Comparison of ENCODE assay signal across 18 cellular contexts in the genomic region with DNA sequence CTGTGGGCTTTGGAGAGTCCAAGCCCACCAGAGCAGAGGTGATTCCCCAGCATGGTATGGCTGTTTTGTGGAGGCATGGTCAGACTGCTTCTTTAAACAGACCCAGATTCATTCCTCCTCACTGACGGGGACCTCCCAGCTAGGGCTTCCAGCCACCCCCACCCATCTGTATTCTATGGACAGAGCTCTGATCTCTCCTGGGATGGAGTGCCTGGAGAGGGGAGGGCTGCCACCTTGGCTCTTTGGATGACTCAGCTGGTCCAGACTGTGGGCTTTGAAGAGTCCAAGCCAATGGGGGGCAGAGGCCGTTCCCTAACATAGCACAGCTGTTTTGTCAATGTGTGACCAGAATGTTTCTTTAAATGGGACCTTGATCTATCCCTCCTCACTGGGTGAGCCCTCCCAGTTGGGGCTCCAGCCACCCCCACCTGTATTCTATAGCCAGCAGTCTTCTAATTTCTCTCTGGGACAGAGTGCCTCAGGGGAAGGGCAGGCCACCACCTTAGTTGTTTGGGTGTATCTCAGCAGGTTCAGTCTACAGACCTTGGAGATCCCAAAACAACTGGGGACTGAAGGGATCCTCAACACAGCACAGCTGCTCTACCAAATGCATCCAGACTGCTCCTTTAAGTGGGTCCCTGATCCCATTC.
DNase-seq lines count a peak whose midpoint lies in the region; ATAC-seq and TF ChIP-seq lines count a peak whose summit lies in the region.
"Had no signal": no experiment of that assay in that cellular context is flagged by ENCODE, and none has a peak within 500 bp of the region (broad histone marks: within the 10 kb centered on the region; RNA-seq: fewer than 3 reads in every experiment).

No MANE protein-coding gene starts in this region.

- H3K4me3 Mint-ChIP-seq in stimulated activated effector memory CD8-positive, alpha-beta T cell treated with anti-CD3 and anti-CD28 coated beads, Interleukin-12 subunit alpha, Interleukin-12 subunit beta, amount 100 ng/mL, for 72 hours = no peak overlapping the region
- H3K4me3 Mint-ChIP-seq: CD4-positive, alpha-beta memory T cell had no signal

- no peak overlapping the region for H3K27ac Mint-ChIP-seq in stimulated activated effector memory CD8-positive, alpha-beta T cell treated with anti-CD3 and anti-CD28 coated beads, Interleukin-12 subunit alpha, Interleukin-12 subunit beta, amount 100 ng/mL, for 72 hours
- H3K27ac Mint-ChIP-seq: CD4-positive, alpha-beta memory T cell had no signal

- ATAC-seq in stimulated activated effector memory CD8-positive, alpha-beta T cell treated with anti-CD3 and anti-CD28 coated beads, Interleukin-12 subunit alpha, Interleukin-12 subunit beta, amount 100 ng/mL, for 72 hours = peak; percentile 19
- ATAC-seq in HG03460 (IDR thresholded peaks at IDR 0.05; ENCODE audit: unreplicated experiment) (no peak), GM18519 (IDR thresholded peaks at IDR 0.05; ENCODE audit: low FRiP score, unreplicated experiment) (no peak)
- ATAC-seq: A549 had no signal

- H3K4me1 Mint-ChIP-seq in stimulated activated effector memory CD8-positive, alpha-beta T cell treated with anti-CD3 and anti-CD28 coated beads, Interleukin-12 subunit alpha, Interleukin-12 subunit beta, amount 100 ng/mL, for 72 hours = no peaks in the 10 kb centered on the region
- H3K4me1 Mint-ChIP-seq: CD4-positive, alpha-beta memory T cell had no signal

- H3K9me3 ChIP-seq in AG04450 (ENCODE audit: control insufficient read depth, insufficient read depth, low read length) (no peaks in the 10 kb centered on the region), SJSA1 (replicated peaks) (no peaks in the 10 kb centered on the region)
- H3K9me3 ChIP-seq: A549, Caco-2 had no signal

- no peak for DNase-seq in AG04450 (ENCODE audit: low read depth, low spot score)
- DNase-seq in SJSA1 (ENCODE audit: low read depth in 1 of 2, low spot score in 2 of 2) = peak; percentile 28 to 58
- peak; percentile 76 for DNase-seq in mesenteric fat pad (ENCODE audit: low spot score)
- no peak for DNase-seq in stimulated activated effector memory CD8-positive, alpha-beta T cell treated with anti-CD3 and anti-CD28 coated beads, Interleukin-12 subunit alpha, Interleukin-12 subunit beta, amount 100 ng/mL, for 72 hours (ENCODE audit: low spot score in 2 of 2)
- no peak for DNase-seq in activated naive CD4-positive, alpha-beta T cell treated with anti-CD3 and anti-CD28 coated beads, Interleukin-2, amount 50 U/mL, for 16 hours
- DNase-seq: 8988T, ACHN, C1 segment of cervical spinal cord, Caco-2, DMS153, DND-41, GM23248, H7, HCEC 1CT had no signal

- H3K27ac ChIP-seq in AG04450 (ENCODE audit: low read depth, low read length) (peak overlapping the region; percentile 31), SJSA1 (no peak overlapping the region)
- H3K27ac ChIP-seq: A549, GM23248 had no signal

- H3K27me3 ChIP-seq in AG04450 (ENCODE audit: control insufficient read depth, insufficient read depth, low read length) (no peaks in the 10 kb centered on the region), SJSA1 (replicated peaks) (no peaks in the 10 kb centered on the region)

- H3K36me3 ChIP-seq in SJSA1 = no peaks in the 10 kb centered on the region

- no peak for TF ChIP-seq CTCF in AG04450 (IDR thresholded peaks at IDR 0.05; ENCODE audit: low read depth, low read length)

- no peaks in the 10 kb centered on the region for H3K36me3 Mint-ChIP-seq in stimulated activated effector memory CD8-positive, alpha-beta T cell treated with anti-CD3 and anti-CD28 coated beads, Interleukin-12 subunit alpha, Interleukin-12 subunit beta, amount 100 ng/mL, for 72 hours
- H3K36me3 Mint-ChIP-seq: CD4-positive, alpha-beta memory T cell had no signal

- H3K4me3 ChIP-seq in AG04450 (ENCODE audit: low read depth, low read length) (no peak overlapping the region), SJSA1 (no peak overlapping the region)
- H3K4me3 ChIP-seq: A549, GM23248 had no signal

- peaks cover 11% of the 10 kb centered on the region; the same call in 1 of the 2 replicates for H3K4me1 ChIP-seq in SJSA1 (replicated peaks)
- H3K4me1 ChIP-seq: A549, Caco-2 had no signal

- peaks cover 14% of the 10 kb centered on the region for H3K9me3 Mint-ChIP-seq in stimulated activated effector memory CD8-positive, alpha-beta T cell treated with anti-CD3 and anti-CD28 coated beads, Interleukin-12 subunit alpha, Interleukin-12 subunit beta, amount 100 ng/mL, for 72 hours

- CTCF ChIA-PET in AG04450 (lab: Charles Lee) = no interaction called here

- POLR2A ChIA-PET in AG04450 (lab: Yijun Ruan, JAX) = no interaction called here

Comparison
In these comparisons a context has a peak if more than half of its experiments do, and no peak if none do; other contexts are left out.
1. DNase-seq: peak in SJSA1 (2 of 2) and mesenteric fat pad (single experiment); none in AG04450 (single experiment), stimulated activated effector memory CD8-positive, alpha-beta T cell treated with anti-CD3 and anti-CD28 coated beads, Interleukin-12 subunit alpha, Interleukin-12 subunit beta, amount 100 ng/mL, for 72 hours (0 of 2) and activated naive CD4-positive, alpha-beta T cell treated with anti-CD3 and anti-CD28 coated beads, Interleukin-2, amount 50 U/mL, for 16 hours (single experiment).